21 cellular contexts compared by ENCODE assay signal in the genomic region with DNA sequence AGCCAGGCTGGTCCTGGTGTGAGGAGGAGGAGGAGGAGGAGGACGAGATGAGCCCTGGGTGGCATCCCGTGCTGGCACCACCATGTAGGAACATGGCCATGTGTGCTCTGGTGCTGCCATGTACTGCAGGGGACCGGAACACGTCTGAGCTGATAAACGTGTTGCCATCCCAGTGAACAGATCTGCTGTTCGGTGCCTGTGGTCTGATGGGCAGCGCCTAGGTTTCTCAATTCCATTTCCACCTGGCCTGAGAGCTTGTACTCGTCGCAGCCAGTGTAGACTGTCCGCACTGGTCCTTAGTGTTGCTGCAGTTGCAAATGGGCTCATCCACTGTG. TPM values are rescaled to one million over a fixed set of nuclear protein-coding genes. Genes with fewer than 3 reads are reported as not detected.
A peak's percentile ranks its signal among the peaks of the same experiment; 100 is the strongest.
DNase-seq lines count a peak whose midpoint lies in the region; ATAC-seq and TF ChIP-seq lines count a peak whose summit lies in the region.
"Had no signal": no experiment of that assay in that cellular context is flagged by ENCODE, and none has a peak within 500 bp of the region (broad histone marks: within the 10 kb centered on the region; RNA-seq: fewer than 3 reads in every experiment).

No MANE protein-coding gene starts in this region.

- DNase-seq in Karpas-422 (peak; percentile 27), WTC11 (ENCODE audit: low spot score) (no peak), neural progenitor cell (ENCODE audit: low spot score) (no peak), Peyer's patch (no peak), mesothelial cell of epicardium (ENCODE audit: low spot score in 2 of 2, unreplicated experiment in 2 of 2) (no peak)
- DNase-seq in central memory CD4-positive, alpha-beta T cell = no peak
- no peak for DNase-seq in activated CD8-positive, alpha-beta memory T cell treated with anti-CD3 and anti-CD28 coated beads, Interleukin-2, amount 50 U/mL, for 4 hours
- DNase-seq: CD4-positive, alpha-beta memory T cell; GDM1; NCI-H1105 treated with DMSO at 0.1 percent for 48 hours; NCI-H1694; NCI-H2029 treated with DMSO at 0.1 percent for 48 hours; NCI-H2227 treated with DMSO at 0.1 percent for 48 hours; NCI-H526 treated with DMSO at 0.1 percent for 48 hours; SIG-M5 had no signal

- peak overlapping the region; percentile 68; the same call in 1 of the 2 replicates for H3K27ac Mint-ChIP-seq in WTC11
- H3K27ac Mint-ChIP-seq in neural progenitor cell = no peak overlapping the region
- H3K27ac Mint-ChIP-seq in mesothelial cell of epicardium = no peak overlapping the region

- H3K4me1 ChIP-seq in BLaER1 treated with 17β-estradiol and CSF1 and Interleukin-3, amounts not matched to agents 10 nM and 100 nM = peaks cover 9 to 68% (median 51%) of the 10 kb centered on the region in 10 experiments
- H3K4me1 ChIP-seq in Karpas-422 (ENCODE audit: low read length) = peaks cover 7% of the 10 kb centered on the region
- H3K4me1 ChIP-seq in neural progenitor cell = no peaks in the 10 kb centered on the region
- H3K4me1 ChIP-seq in Peyer's patch = peaks cover 0 to 7% (median 3%) of the 10 kb centered on the region in 4 donors

- H3F3A ChIP-seq in neural progenitor cell (ENCODE audit: low read depth) = peaks cover 21% of the 10 kb centered on the region

- H3K9me3 Mint-ChIP-seq in WTC11 = no peaks in the 10 kb centered on the region
- peaks cover 6% of the 10 kb centered on the region for H3K9me3 Mint-ChIP-seq in neural progenitor cell
- no peaks in the 10 kb centered on the region for H3K9me3 Mint-ChIP-seq in mesothelial cell of epicardium

- H3K79me2 ChIP-seq in Karpas-422 (ENCODE audit: low read length) = no peaks in the 10 kb centered on the region
- no peaks in the 10 kb centered on the region for H3K79me2 ChIP-seq in neural progenitor cell (ENCODE audit: low read depth)

- peak overlapping the region in 4 of 11 experiments; percentile 27 to 65 (median 48); a peak in 4 of 22 replicates for H3K9ac ChIP-seq in BLaER1 treated with 17β-estradiol and CSF1 and Interleukin-3, amounts not matched to agents 10 nM and 100 nM
- H3K9ac ChIP-seq in Karpas-422 (ENCODE audit: low read length) = no peak overlapping the region
- no peak overlapping the region for H3K9ac ChIP-seq in neural progenitor cell

- H3K36me3 ChIP-seq in BLaER1 treated with 17β-estradiol and CSF1 and Interleukin-3, amounts not matched to agents 10 nM and 100 nM = peaks cover 32 to 39% (median 35%) of the 10 kb centered on the region in 11 experiments
- H3K36me3 ChIP-seq in Karpas-422 (ENCODE audit: insufficient read depth, low read length) (no peaks in the 10 kb centered on the region), neural progenitor cell (no peaks in the 10 kb centered on the region), Peyer's patch (peaks cover 0 to 32% (median 0%) of the 10 kb centered on the region in 3 donors)

- H3K9me2 ChIP-seq in Karpas-422 (replicated peaks; ENCODE audit: insufficient read depth, low read length) = no peaks in the 10 kb centered on the region

- no peaks in the 10 kb centered on the region for H3K27me3 ChIP-seq in BLaER1 treated with 17β-estradiol and CSF1 and Interleukin-3, amounts not matched to agents 10 nM and 100 nM
- H3K27me3 ChIP-seq in Karpas-422 (ENCODE audit: low read length) (no peaks in the 10 kb centered on the region), neural progenitor cell (peaks cover 8% of the 10 kb centered on the region), Peyer's patch (no peaks in the 10 kb centered on the region)

- H2AFZ ChIP-seq in Karpas-422 (ENCODE audit: low read length) (no peak overlapping the region), neural progenitor cell (replicated peaks) (no peak overlapping the region)

- ATAC-seq in WTC11 = no peak
- ATAC-seq: HCT116, K562, Panc1 had no signal

- TF ChIP-seq POLR2A in Peyer's patch (IDR thresholded peaks at IDR 0.05) = no peak

- H3K4me3 Mint-ChIP-seq in WTC11 (no peak overlapping the region), neural progenitor cell (peak overlapping the region; percentile 60), mesothelial cell of epicardium (no peak overlapping the region)
- H3K4me3 Mint-ChIP-seq: CD4-positive, alpha-beta memory T cell had no signal

- POLR2A ChIA-PET in WTC11 (lab: Charles Lee) = no interaction called here

- H3K4me1 Mint-ChIP-seq in WTC11 (peaks cover 12% of the 10 kb centered on the region), neural progenitor cell (peaks cover 12% of the 10 kb centered on the region), mesothelial cell of epicardium (peaks cover 13% of the 10 kb centered on the region)

- H4K20me1 ChIP-seq in BLaER1 treated with 17β-estradiol and CSF1 and Interleukin-3, amounts not matched to agents 10 nM and 100 nM = peaks cover 0 to 28% (median 0%) of the 10 kb centered on the region in 11 experiments; a peak in 7 of 22 replicates
- H4K20me1 ChIP-seq in Karpas-422 (ENCODE audit: insufficient read depth, low read depth, low read length) (no peaks in the 10 kb centered on the region; the same call in 1 of the 2 replicates), neural progenitor cell (ENCODE audit: low read depth) (peaks cover 9% of the 10 kb centered on the region)

- no peak overlapping the region for H3K4me3 ChIP-seq in BLaER1 treated with 17β-estradiol and CSF1 and Interleukin-3, amounts not matched to agents 10 nM and 100 nM
- H3K4me3 ChIP-seq in Karpas-422 (ENCODE audit: low read length) (no peak overlapping the region), neural progenitor cell (no peak overlapping the region), Peyer's patch (no peak overlapping the region)
- H3K4me3 ChIP-seq: K562, SK-N-MC had no signal

- H3K27ac ChIP-seq in BLaER1 treated with 17β-estradiol and CSF1 and Interleukin-3, amounts not matched to agents 10 nM and 100 nM = peak overlapping the region in 4 of 11 experiments; percentile 1 to 56 (median 32); a peak in 5 of 22 replicates
- H3K27ac ChIP-seq in Karpas-422 (ENCODE audit: low read length) (no peak overlapping the region), neural progenitor cell (no peak overlapping the region), Peyer's patch (no peak overlapping the region)
- H3K27ac ChIP-seq: HL-60, SK-N-MC had no signal

- H3K27me3 Mint-ChIP-seq in WTC11 (ENCODE audit: low read depth) (peaks cover 10% of the 10 kb centered on the region), neural progenitor cell (ENCODE audit: insufficient read depth, low read depth) (peaks cover 16% of the 10 kb centered on the region), mesothelial cell of epicardium (ENCODE audit: low read depth) (no peaks in the 10 kb centered on the region)

- TF ChIP-seq CTCF in WTC11 (IDR thresholded peaks at IDR 0.05) (no peak), neural progenitor cell (IDR thresholded peaks at IDR 0.05) (no peak), Peyer's patch (IDR thresholded peaks at IDR 0.05) (no peak), mesothelial cell of epicardium (IDR thresholded peaks at IDR 0.05; ENCODE audit: unreplicated experiment) (no peak)

- H3K9me3 ChIP-seq in BLaER1 treated with 17β-estradiol and CSF1 and Interleukin-3, amounts not matched to agents 10 nM and 100 nM (replicated peaks in 1 of 11) = no peaks in the 10 kb centered on the region
- H3K9me3 ChIP-seq in Karpas-422 (ENCODE audit: low read length) (no peaks in the 10 kb centered on the region), neural progenitor cell (ENCODE audit: low read depth) (no peaks in the 10 kb centered on the region), Peyer's patch (no peaks in the 10 kb centered on the region)

- peak overlapping the region in 8 of 11 experiments; percentile 44 to 86 (median 76); a peak in 13 of 22 replicates for H3K4me2 ChIP-seq in BLaER1 treated with 17β-estradiol and CSF1 and Interleukin-3, amounts not matched to agents 10 nM and 100 nM
- H3K4me2 ChIP-seq in Karpas-422 (ENCODE audit: low read depth, low read length, poor library complexity, severe bottlenecking) = no peak overlapping the region
- no peak overlapping the region for H3K4me2 ChIP-seq in neural progenitor cell

- H3K36me3 Mint-ChIP-seq in WTC11 = peaks cover 17% of the 10 kb centered on the region
- H3K36me3 Mint-ChIP-seq in neural progenitor cell = peaks cover 18% of the 10 kb centered on the region
- H3K36me3 Mint-ChIP-seq in mesothelial cell of epicardium = peaks cover 14% of the 10 kb centered on the region

- CTCF ChIA-PET in WTC11 (lab: Charles Lee) = no interaction called here

TF ChIP-seq in WTC11, 78 proteins besides CTCF, POLR2A, EP300 and RAD21 (continues in another document):
- TF ChIP-seq, protein P1, sequence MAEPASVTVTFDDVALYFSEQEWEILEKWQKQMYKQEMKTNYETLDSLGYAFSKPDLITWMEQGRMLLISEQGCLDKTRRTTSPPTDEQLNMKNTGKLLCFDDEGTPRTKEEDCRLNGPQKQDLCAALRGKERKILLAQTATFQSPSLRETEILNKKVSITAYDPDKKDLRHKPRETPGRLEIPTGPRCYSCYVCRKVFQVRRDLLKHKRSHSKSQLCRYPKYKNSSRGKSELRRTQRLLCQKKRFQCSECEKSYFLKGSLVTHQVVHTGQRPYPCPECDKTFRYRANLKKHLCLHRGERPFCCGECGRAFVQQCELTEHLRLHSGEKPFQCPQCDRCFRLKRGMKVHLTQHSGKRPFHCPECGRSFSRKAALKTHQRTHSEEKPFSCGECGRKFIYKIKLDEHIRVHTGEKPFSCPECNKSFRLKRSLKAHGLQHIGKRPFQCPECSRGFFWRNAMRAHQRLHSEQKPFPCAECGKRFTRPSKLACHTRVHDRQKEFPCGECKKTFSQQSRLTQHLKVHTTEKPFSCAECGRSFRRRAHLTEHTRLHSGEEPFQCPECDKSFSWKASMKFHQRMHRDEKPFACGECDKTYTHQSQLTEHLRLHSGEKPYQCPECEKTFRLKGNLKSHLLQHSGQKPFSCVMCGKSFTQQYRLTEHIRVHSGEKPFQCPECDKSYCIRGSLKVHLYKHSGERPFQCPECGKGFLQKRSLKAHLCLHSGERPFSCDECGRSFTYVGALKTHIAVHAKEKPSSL (CRISPR knock-in tag; conservative IDR thresholded peaks at IDR 0.05) = no peak
- TF ChIP-seq NR2C2 (CRISPR knock-in tag; IDR thresholded peaks at IDR 0.05) = no peak

RNA-seq across cellular contexts. Expression of a gene that starts 28.4 kb away (rescaled TPM):
- total RNA-seq in Karpas-422 (2014; rRNA removed; shearing (Covaris generic); ENCODE audit: low replicate concordance) = 19.7 and 22.4 TPM in 2 replicates
- total RNA-seq in WTC11 (2021) (57.7 to 65.7 TPM (median 62.7 TPM) in 3 replicates), neural progenitor cell (ENCODE audit: low replicate concordance) (28.1 and 45.9 TPM in 2 replicates), Peyer's patch (10 to 100 TPM; 40.6 to 67.7 (median 61.1) TPM), mesothelial cell of epicardium (88.3 to 92.0 TPM (median 91.7 TPM) in 3 replicates)

RNA-seq across cellular contexts. Expression of a gene that starts 32.6 kb away (rescaled TPM):
- total RNA-seq in Karpas-422 (2014; rRNA removed; shearing (Covaris generic); ENCODE audit: low replicate concordance) = 43.3 and 53.5 TPM in 2 replicates
- 96.7 to 125 TPM (median 117 TPM) in 3 replicates for total RNA-seq in WTC11 (2021)
- total RNA-seq in neural progenitor cell (ENCODE audit: low replicate concordance) = 154 and 166 TPM in 2 replicates
- 10 to 100 TPM; 31.9 to 81.7 (median 52.0) TPM for total RNA-seq in Peyer's patch
- 116 to 123 TPM (median 122 TPM) in 3 replicates for total RNA-seq in mesothelial cell of epicardium

RNA-seq across cellular contexts. Expression of a gene that starts 40.6 kb away (rescaled TPM):
- total RNA-seq in Karpas-422 (2014; rRNA removed; shearing (Covaris generic); ENCODE audit: low replicate concordance) = 92.4 and 147 TPM in 2 replicates
- total RNA-seq in WTC11 (2021) (61.5 to 71.7 TPM (median 65.5 TPM) in 3 replicates), neural progenitor cell (ENCODE audit: low replicate concordance) (75.1 and 87.9 TPM in 2 replicates), Peyer's patch (100 to 1,000 TPM in 1 of 4 donors, 10 to 100 TPM in 3; 79.2 to 103 (median 88.0) TPM), mesothelial cell of epicardium (86.7 to 93.0 TPM (median 88.1 TPM) in 3 replicates)

Comparison
In these comparisons a context has a peak if more than half of its experiments do, and no peak if none do; other contexts are left out.
1. H3K4me2 ChIP-seq: peak in BLaER1 treated with 17β-estradiol and CSF1 and Interleukin-3, amounts not matched to agents 10 nM and 100 nM (8 of 11); none in Karpas-422 (single experiment) and neural progenitor cell (single experiment).